Comparison of ENCODE assay signal across 2 cellular contexts in genomic region chr21:42027085-42027803, GRCh38.
TF ChIP-seq lines count a peak whose summit lies in the region.

No MANE protein-coding gene starts in this region.

TF ChIP-seq in HEK293, 187 proteins besides CTCF, POLR2A, EP300 and RAD21 (continues in another document):
- TF ChIP-seq, protein P1, sequence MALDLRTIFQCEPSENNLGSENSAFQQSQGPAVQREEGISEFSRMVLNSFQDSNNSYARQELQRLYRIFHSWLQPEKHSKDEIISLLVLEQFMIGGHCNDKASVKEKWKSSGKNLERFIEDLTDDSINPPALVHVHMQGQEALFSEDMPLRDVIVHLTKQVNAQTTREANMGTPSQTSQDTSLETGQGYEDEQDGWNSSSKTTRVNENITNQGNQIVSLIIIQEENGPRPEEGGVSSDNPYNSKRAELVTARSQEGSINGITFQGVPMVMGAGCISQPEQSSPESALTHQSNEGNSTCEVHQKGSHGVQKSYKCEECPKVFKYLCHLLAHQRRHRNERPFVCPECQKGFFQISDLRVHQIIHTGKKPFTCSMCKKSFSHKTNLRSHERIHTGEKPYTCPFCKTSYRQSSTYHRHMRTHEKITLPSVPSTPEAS (tag by site-specific recombination; IDR thresholded peaks at IDR 0.05) = peak; percentile 72
- no peak for TF ChIP-seq ZNF248 (tag by site-specific recombination; IDR thresholded peaks at IDR 0.05)
- TF ChIP-seq, protein P2, sequence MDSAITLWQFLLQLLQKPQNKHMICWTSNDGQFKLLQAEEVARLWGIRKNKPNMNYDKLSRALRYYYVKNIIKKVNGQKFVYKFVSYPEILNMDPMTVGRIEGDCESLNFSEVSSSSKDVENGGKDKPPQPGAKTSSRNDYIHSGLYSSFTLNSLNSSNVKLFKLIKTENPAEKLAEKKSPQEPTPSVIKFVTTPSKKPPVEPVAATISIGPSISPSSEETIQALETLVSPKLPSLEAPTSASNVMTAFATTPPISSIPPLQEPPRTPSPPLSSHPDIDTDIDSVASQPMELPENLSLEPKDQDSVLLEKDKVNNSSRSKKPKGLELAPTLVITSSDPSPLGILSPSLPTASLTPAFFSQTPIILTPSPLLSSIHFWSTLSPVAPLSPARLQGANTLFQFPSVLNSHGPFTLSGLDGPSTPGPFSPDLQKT (IDR thresholded peaks at IDR 0.05; ENCODE audit: borderline replicate concordance, low read depth, low read length) = no peak
- TF ChIP-seq ZBTB7A (tag by site-specific recombination; IDR thresholded peaks at IDR 0.05; ENCODE audit: low read depth) = no peak
- 0 out of 2 replicates have a peak, but pooled peaks have one; percentile 4 for TF ChIP-seq ZNF266 (tag by site-specific recombination; IDR thresholded peaks at IDR 0.05; ENCODE audit: low read depth)
- peak; percentile 26; the same call in 1 of the 2 replicates for TF ChIP-seq ZNF707 (tag by site-specific recombination; IDR thresholded peaks at IDR 0.05)
- 0 out of 2 replicates have a peak, but pooled peaks have one; percentile 23 for TF ChIP-seq ZNF114 (tag by site-specific recombination; IDR thresholded peaks at IDR 0.05)
- TF ChIP-seq ZNF10 (tag by site-specific recombination; IDR thresholded peaks at IDR 0.05) = no peak
- TF ChIP-seq GLI2 (tag by site-specific recombination; IDR thresholded peaks at IDR 0.05; ENCODE audit: borderline replicate concordance, low read depth) = no peak
- TF ChIP-seq ZNF776 (tag by site-specific recombination; IDR thresholded peaks at IDR 0.05; ENCODE audit: borderline replicate concordance) = no peak
- TF ChIP-seq ZXDB (tag by site-specific recombination; IDR thresholded peaks at IDR 0.05) = no peak
- 0 out of 2 replicates have a peak, but pooled peaks have one; percentile 9 for TF ChIP-seq ZNF548 (tag by site-specific recombination; IDR thresholded peaks at IDR 0.05)
- TF ChIP-seq ZNF274 (IDR thresholded peaks at IDR 0.05; ENCODE audit: low read length) = no peak
- 0 out of 2 replicates have a peak, but pooled peaks have one; percentile 42 for TF ChIP-seq ZNF274 (tag by site-specific recombination; IDR thresholded peaks at IDR 0.05; ENCODE audit: borderline replicate concordance)
- 0 out of 2 replicates have a peak, but pooled peaks have one; percentile 24 for TF ChIP-seq ZNF311 (tag by site-specific recombination; IDR thresholded peaks at IDR 0.05; ENCODE audit: borderline replicate concordance)
- no peak for TF ChIP-seq GLIS2 (tag by site-specific recombination; IDR thresholded peaks at IDR 0.05)
- TF ChIP-seq KLF8 (tag by site-specific recombination; IDR thresholded peaks at IDR 0.05) = 0 out of 2 replicates have a peak, but pooled peaks have one; percentile 49
- TF ChIP-seq ZNF354C (tag by site-specific recombination; IDR thresholded peaks at IDR 0.05; ENCODE audit: borderline replicate concordance, low read depth) = 0 out of 2 replicates have a peak, but pooled peaks have one; percentile 5
- TF ChIP-seq, protein P3, sequence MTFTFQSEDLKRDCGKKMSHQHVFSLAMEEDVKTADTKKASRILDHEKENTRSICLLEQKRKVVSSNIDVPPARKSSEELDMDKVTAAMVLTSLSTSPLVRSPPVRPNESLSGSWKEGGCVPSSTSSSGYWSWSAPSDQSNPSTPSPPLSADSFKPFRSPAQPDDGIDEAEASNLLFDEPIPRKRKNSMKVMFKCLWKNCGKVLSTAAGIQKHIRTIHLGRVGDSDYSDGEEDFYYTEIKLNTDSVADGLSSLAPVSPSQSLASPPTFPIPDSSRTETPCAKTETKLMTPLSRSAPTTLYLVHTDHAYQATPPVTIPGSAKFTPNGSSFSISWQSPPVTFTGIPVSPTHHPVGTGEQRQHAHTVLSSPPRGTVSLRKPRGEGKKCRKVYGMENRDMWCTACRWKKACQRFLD (tag by site-specific recombination; IDR thresholded peaks at IDR 0.05) = peak; percentile 21; the same call in 1 of the 2 replicates
- no peak for TF ChIP-seq ZNF169 (tag by site-specific recombination; IDR thresholded peaks at IDR 0.05)
- TF ChIP-seq EGR2 (tag by site-specific recombination; IDR thresholded peaks at IDR 0.05; ENCODE audit: low read depth) = peak; percentile 76; the same call in 1 of the 2 replicates
- TF ChIP-seq, protein P4, sequence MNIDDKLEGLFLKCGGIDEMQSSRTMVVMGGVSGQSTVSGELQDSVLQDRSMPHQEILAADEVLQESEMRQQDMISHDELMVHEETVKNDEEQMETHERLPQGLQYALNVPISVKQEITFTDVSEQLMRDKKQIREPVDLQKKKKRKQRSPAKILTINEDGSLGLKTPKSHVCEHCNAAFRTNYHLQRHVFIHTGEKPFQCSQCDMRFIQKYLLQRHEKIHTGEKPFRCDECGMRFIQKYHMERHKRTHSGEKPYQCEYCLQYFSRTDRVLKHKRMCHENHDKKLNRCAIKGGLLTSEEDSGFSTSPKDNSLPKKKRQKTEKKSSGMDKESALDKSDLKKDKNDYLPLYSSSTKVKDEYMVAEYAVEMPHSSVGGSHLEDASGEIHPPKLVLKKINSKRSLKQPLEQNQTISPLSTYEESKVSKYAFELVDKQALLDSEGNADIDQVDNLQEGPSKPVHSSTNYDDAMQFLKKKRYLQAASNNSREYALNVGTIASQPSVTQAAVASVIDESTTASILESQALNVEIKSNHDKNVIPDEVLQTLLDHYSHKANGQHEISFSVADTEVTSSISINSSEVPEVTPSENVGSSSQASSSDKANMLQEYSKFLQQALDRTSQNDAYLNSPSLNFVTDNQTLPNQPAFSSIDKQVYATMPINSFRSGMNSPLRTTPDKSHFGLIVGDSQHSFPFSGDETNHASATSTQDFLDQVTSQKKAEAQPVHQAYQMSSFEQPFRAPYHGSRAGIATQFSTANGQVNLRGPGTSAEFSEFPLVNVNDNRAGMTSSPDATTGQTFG (tag by site-specific recombination; IDR thresholded peaks at IDR 0.05; ENCODE audit: borderline replicate concordance) = 0 out of 2 replicates have a peak, but pooled peaks have one; percentile 16
- peak; percentile 72 for TF ChIP-seq ZFHX2 (tag by site-specific recombination; conservative IDR thresholded peaks at IDR 0.05)
- TF ChIP-seq ZNF324 (tag by site-specific recombination; IDR thresholded peaks at IDR 0.05) = no peak
- TF ChIP-seq KLF9 (tag by site-specific recombination; IDR thresholded peaks at IDR 0.05; ENCODE audit: low read depth) = peak; percentile 73

TF ChIP-seq in GM12878, 131 proteins besides CTCF, POLR2A, EP300 and RAD21:
- no peak for TF ChIP-seq SIX5 (IDR thresholded peaks at IDR 0.05; ENCODE audit: low read depth, low read length, severe bottlenecking)
- TF ChIP-seq CHD4 (IDR thresholded peaks at IDR 0.05) = 0 out of 2 replicates have a peak, but pooled peaks have one; percentile 67
- 0 out of 2 replicates have a peak, but pooled peaks have one; percentile 44 for TF ChIP-seq NBN (IDR thresholded peaks at IDR 0.05)
- TF ChIP-seq MEF2A (IDR thresholded peaks at IDR 0.05; ENCODE audit: insufficient read depth, low read depth, low read length) = no peak
TF ChIP-seq in GM12878: peak in this region for 2.
